26 cellular contexts compared by ENCODE assay signal in genomic region chr5:50352390-50352789, GRCh38.
"Had no signal": no experiment of that assay in that cellular context is flagged by ENCODE, and none has a peak within 500 bp of the region (broad histone marks: within the 10 kb centered on the region; RNA-seq: fewer than 3 reads in every experiment).

No MANE protein-coding gene starts in this region.

- H3K27me3 Mint-ChIP-seq: activated CD4-positive, alpha-beta T cell treated with anti-CD3 and anti-CD28 coated beads for 36 hours; activated CD8-positive, alpha-beta memory T cell treated with anti-CD3 and anti-CD28 coated beads, Interleukin-2, amount 10 ng/mL, durations not matched to agents 7 days and 5 days; activated naive CD4-positive, alpha-beta T cell treated with anti-CD3 and anti-CD28 coated beads, Interleukin-2, amount 50 U/mL, for 24 hours; activated naive CD8-positive, alpha-beta T cell treated with anti-CD3 and anti-CD28 coated beads, Interleukin-2, amount 50 U/mL, for 24 hours; stimulated activated memory B cell treated with anti-CD40 and anti-IgM and Interleukin-4, amounts not matched to agents 10 μg/mL and 1 μg/mL and 100 μg/mL, for 72 hours had no signal

- H3K4me3 ChIP-seq: esophagus squamous epithelium, heart right ventricle, right lobe of liver, stomach, thyroid gland had no signal

- H3K27ac Mint-ChIP-seq: activated CD4-positive, alpha-beta T cell treated with anti-CD3 and anti-CD28 coated beads for 36 hours; activated CD8-positive, alpha-beta memory T cell treated with anti-CD3 and anti-CD28 coated beads, Interleukin-2, amount 10 ng/mL, durations not matched to agents 7 days and 5 days; activated CD8-positive, alpha-beta T cell treated with anti-CD3 and anti-CD28 coated beads, Interleukin-2, amount 10 ng/mL, durations not matched to agents 7 days and 5 days; activated naive CD4-positive, alpha-beta T cell treated with anti-CD3 and anti-CD28 coated beads, Interleukin-2, amount 50 U/mL, for 24 hours; activated naive CD8-positive, alpha-beta T cell treated with anti-CD3 and anti-CD28 coated beads, Interleukin-2, amount 50 U/mL, for 24 hours; activated T-helper 2 cell treated with anti-CD3 and anti-CD28 coated beads, Interferon-gamma antibody, Interleukin-2, Interleukin-4, amounts not matched to agents 10 μg/mL and 5 μg/mL and 100 μg/mL, durations not matched to agents 14 hours and 24 hours and 36 hours; nephron; stimulated activated memory B cell treated with anti-CD40 and anti-IgM and Interleukin-4, amounts not matched to agents 10 μg/mL and 1 μg/mL and 100 μg/mL, for 72 hours; T-helper 1 cell treated with Interleukin-12 subunit alpha and Interleukin-12 subunit beta and Interleukin-4 antibody, amounts not matched to agents 30 μg/mL and 1 μg/mL, for 36 hours had no signal

- FAIRE-seq: endothelial cell of umbilical vein, TTC549 had no signal

- H3K4me3 Mint-ChIP-seq: activated CD4-positive, alpha-beta T cell treated with anti-CD3 and anti-CD28 coated beads for 36 hours; activated CD8-positive, alpha-beta memory T cell treated with anti-CD3 and anti-CD28 coated beads, Interleukin-2, amount 10 ng/mL, durations not matched to agents 7 days and 5 days; activated CD8-positive, alpha-beta T cell treated with anti-CD3 and anti-CD28 coated beads, Interleukin-2, amount 10 ng/mL, durations not matched to agents 7 days and 5 days; activated naive CD4-positive, alpha-beta T cell treated with anti-CD3 and anti-CD28 coated beads, Interleukin-2, amount 50 U/mL, for 24 hours; activated naive CD8-positive, alpha-beta T cell treated with anti-CD3 and anti-CD28 coated beads, Interleukin-2, amount 50 U/mL, for 24 hours; nephron; stimulated activated memory B cell treated with anti-CD40 and anti-IgM and Interleukin-4, amounts not matched to agents 10 μg/mL and 1 μg/mL and 100 μg/mL, for 72 hours; T-helper 1 cell treated with Interleukin-12 subunit alpha and Interleukin-12 subunit beta and Interleukin-4 antibody, amounts not matched to agents 30 μg/mL and 1 μg/mL, for 36 hours had no signal

- ATAC-seq: activated CD4-positive, alpha-beta T cell treated with anti-CD3 and anti-CD28 coated beads for 36 hours; activated CD8-positive, alpha-beta memory T cell treated with anti-CD3 and anti-CD28 coated beads, Interleukin-2, amount 10 ng/mL, durations not matched to agents 7 days and 5 days; activated CD8-positive, alpha-beta T cell treated with anti-CD3 and anti-CD28 coated beads, Interleukin-2, amount 10 ng/mL, durations not matched to agents 7 days and 5 days; activated naive CD8-positive, alpha-beta T cell treated with anti-CD3 and anti-CD28 coated beads, Interleukin-2, amount 50 U/mL, for 24 hours; heart right ventricle; left ventricle myocardium superior; right lobe of liver; stimulated activated memory B cell treated with anti-CD40 and anti-IgM and Interleukin-4, amounts not matched to agents 10 μg/mL and 1 μg/mL and 100 μg/mL, for 72 hours had no signal

- H3K9me3 Mint-ChIP-seq: activated naive CD4-positive, alpha-beta T cell treated with anti-CD3 and anti-CD28 coated beads, Interleukin-2, amount 50 U/mL, for 24 hours; activated naive CD8-positive, alpha-beta T cell treated with anti-CD3 and anti-CD28 coated beads, Interleukin-2, amount 50 U/mL, for 24 hours had no signal

- H3K9me3 ChIP-seq: esophagus squamous epithelium, neutrophil, stomach, thyroid gland had no signal

- H3K27me3 ChIP-seq: esophagus squamous epithelium, heart right ventricle, neutrophil, right lobe of liver, stomach, thyroid gland had no signal

- H3K4me1 Mint-ChIP-seq: nephron had no signal

- H3K27ac ChIP-seq: esophagus squamous epithelium, heart right ventricle, neutrophil, right lobe of liver, stomach, thyroid gland had no signal

- H3K4me1 ChIP-seq: esophagus squamous epithelium, heart right ventricle, right lobe of liver, stomach, thyroid gland had no signal

- H3K36me3 ChIP-seq: esophagus squamous epithelium, heart right ventricle, right lobe of liver, stomach, thyroid gland had no signal

- DNase-seq: activated CD4-positive, alpha-beta T cell treated with anti-CD3 and anti-CD28 coated beads for 36 hours; activated CD4-positive, CD25-positive, alpha-beta regulatory T cell; activated CD8-positive, alpha-beta memory T cell treated with anti-CD3 and anti-CD28 coated beads, Interleukin-2, amount 10 ng/mL, durations not matched to agents 7 days and 5 days; activated CD8-positive, alpha-beta T cell treated with anti-CD3 and anti-CD28 coated beads, Interleukin-2, amount 10 ng/mL, durations not matched to agents 7 days and 5 days; activated naive CD8-positive, alpha-beta T cell treated with anti-CD3 and anti-CD28 coated beads, Interleukin-2, amount 50 U/mL, for 24 hours; activated T-cell treated with anti-CD3 and anti-CD28 coated beads, Interleukin-2, amount 50 U/mL, for 48 hours; amygdala; central memory CD4-positive, alpha-beta T cell; esophagus squamous epithelium; foreskin melanocyte; heart right ventricle; islet precursor cell; left ventricle myocardium superior; right lobe of liver; stimulated activated CD4-positive, alpha-beta T cell treated with anti-CD3 and anti-CD28 coated beads, Interleukin-4, amount 100 ng/mL, for 1 hour; stomach; T-helper 9 cell; thyroid gland had no signal
